6 cellular contexts compared by ENCODE assay signal in the genomic region with DNA sequence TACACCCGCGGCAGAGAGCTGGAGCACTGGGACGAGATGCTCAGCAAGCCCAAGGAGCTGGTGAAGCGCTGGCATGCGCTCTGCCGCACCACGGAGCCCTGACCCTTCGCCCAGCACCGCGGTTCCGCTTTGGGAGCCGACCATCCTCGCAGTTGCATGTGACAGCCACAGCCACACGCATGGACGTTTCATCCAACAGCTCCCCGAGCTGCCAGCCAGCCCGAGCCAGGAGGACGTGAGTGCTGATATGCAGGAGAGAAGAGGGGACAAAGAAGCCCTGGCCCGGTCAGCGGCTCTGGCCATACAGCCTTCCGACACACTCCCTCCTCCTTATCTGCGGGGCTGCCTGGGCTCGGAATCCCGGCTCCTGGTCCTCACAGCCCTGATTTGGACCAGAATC. TPM values are rescaled to one million over a fixed set of nuclear protein-coding genes. Genes with fewer than 3 reads are reported as not detected.
"Had no signal": no experiment of that assay in that cellular context is flagged by ENCODE, and none has a peak within 500 bp of the region (broad histone marks: within the 10 kb centered on the region; RNA-seq: fewer than 3 reads in every experiment).

No MANE protein-coding gene starts in this region.

RNA-seq across cellular contexts. Expression of a gene that starts 8.6 kb away (rescaled TPM):
- polyA plus RNA-seq: neural cell had no signal

RNA-seq across cellular contexts. Expression of a gene that starts 31.1 kb away (rescaled TPM):
- total RNA-seq: natural killer cell, osteoblast, psoas muscle, smooth muscle cell, spleen had no signal
- polyA plus RNA-seq: psoas muscle, spleen had no signal
